ENCODE assay signal across 8 cellular contexts in the genomic region with DNA sequence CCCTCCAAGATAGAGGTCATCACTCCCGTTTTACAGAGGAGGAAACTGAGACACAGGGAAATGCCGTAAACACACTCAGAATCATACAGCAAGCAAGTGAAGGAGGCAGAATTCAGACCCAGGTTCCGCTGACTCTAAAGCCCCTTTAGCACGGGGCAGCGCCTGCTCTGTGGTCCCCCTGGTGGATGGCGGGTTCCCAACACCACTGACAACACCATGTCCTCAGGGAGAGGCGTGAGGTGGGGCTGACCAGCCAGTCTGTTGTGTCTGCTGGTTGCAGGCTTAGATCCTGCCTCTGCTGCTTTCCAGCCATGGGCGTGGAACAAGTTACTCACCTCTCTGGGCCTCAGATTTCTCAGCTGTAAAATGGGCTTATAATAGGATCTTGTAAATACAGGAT.
DNase-seq lines count a peak whose midpoint lies in the region; ATAC-seq, FAIRE-seq and TF ChIP-seq lines count a peak whose summit lies in the region.

No MANE protein-coding gene starts in this region.

- POLR2A ChIA-PET in MCF 10A (lab: Yijun Ruan, JAX), result no interaction called here

- H3K9me3 Mint-ChIP-seq in MCF 10A (ENCODE audit: unreplicated experiment), result no peaks in the 10 kb centered on the region

- H3K9me3 ChIP-seq in breast epithelium (no peaks in the 10 kb centered on the region), SJSA1 (replicated peaks) (no peaks in the 10 kb centered on the region), heart right ventricle (no peaks in the 10 kb centered on the region), T-helper 17 cell (ENCODE audit: control insufficient read depth, low read length, poor library complexity, severe bottlenecking) (no peaks in the 10 kb centered on the region)

- H3K27me3 ChIP-seq in breast epithelium, result peaks cover 0 to 18% of the 10 kb centered on the region in 2 donors
- peaks cover 51% of the 10 kb centered on the region for H3K27me3 ChIP-seq in SJSA1 (replicated peaks)
- peaks cover 0 to 95% (median 74%) of the 10 kb centered on the region in 7 donors for H3K27me3 ChIP-seq in heart right ventricle

- H3K27me3 Mint-ChIP-seq in MCF 10A (ENCODE audit: insufficient read depth, unreplicated experiment), result peaks cover 53% of the 10 kb centered on the region
- peaks cover 58% of the 10 kb centered on the region for H3K27me3 Mint-ChIP-seq in T-helper 17 cell

- 29 to 30% methylated on average over 8 of the region's 8 CpGs for WGBS in heart right ventricle, 2 donors

- DNase-seq in MCF 10A (ENCODE audit: unreplicated experiment) (peak; percentile 22), breast epithelium (ENCODE audit: low spot score in 2 of 2) (no peak), SJSA1 (ENCODE audit: low read depth in 1 of 2, low spot score in 2 of 2) (peak; percentile 43 to 70), heart right ventricle (no peak), urothelium cell line (ENCODE audit: low spot score) (peak; percentile 78), T-helper 17 cell (no peak)
- no peak for DNase-seq in stimulated activated CD4-positive, alpha-beta T cell treated with anti-CD3 and anti-CD28 coated beads, Interleukin-4, amount 100 ng/mL, for 4 hours

- no TSS peak for BruUV-seq in MCF 10A (replicated peaks; lab: Mats Ljungman, UMichigan)

- no peak for TF ChIP-seq POLR2A in breast epithelium (IDR thresholded peaks at IDR 0.05)

- no peak overlapping the region for H3K4me3 Mint-ChIP-seq in MCF 10A (ENCODE audit: unreplicated experiment)
- H3K4me3 Mint-ChIP-seq in T-helper 17 cell, result no peak overlapping the region

- ATAC-seq in heart right ventricle, result peak in 4 of 8 donors; percentile 41 to 63 (median 50)
- no peak for ATAC-seq in GM19324 (IDR thresholded peaks at IDR 0.05; ENCODE audit: low FRiP score, unreplicated experiment)
- ATAC-seq in T-helper 17 cell, result no peak

- CTCF ChIA-PET in MCF 10A (lab: Yijun Ruan, JAX), result no interaction called here

- intact Hi-C loops in MCF 10A (cut with micrococcal nuclease), result no loop called here
- intact Hi-C loops in breast epithelium (cut with DNase I; ENCODE audit: low total_unique reads), result no loop called here
- intact Hi-C loops in heart right ventricle (cut with DNase I), result loop anchor here in 6 of 10 donors (2.0 to 10.0 kb wide), 6 partner anchors 191 to 871 kb away; a partner anchor contains a TSS

- H3K36me3 Mint-ChIP-seq in MCF 10A (ENCODE audit: insufficient read depth, unreplicated experiment) (no peaks in the 10 kb centered on the region), T-helper 17 cell (ENCODE audit: low read depth) (no peaks in the 10 kb centered on the region)

- no peaks in the 10 kb centered on the region for H3K36me3 ChIP-seq in breast epithelium
- no peaks in the 10 kb centered on the region for H3K36me3 ChIP-seq in SJSA1
- no peaks in the 10 kb centered on the region for H3K36me3 ChIP-seq in heart right ventricle

- TF ChIP-seq CTCF in MCF 10A (IDR thresholded peaks at IDR 0.05; ENCODE audit: unreplicated experiment) (no peak), breast epithelium (IDR thresholded peaks at IDR 0.05) (peak in 1 of 3 donors; percentile 13), heart right ventricle (IDR thresholded peaks at IDR 0.05) (peak; percentile 21 to 59 (median 47))

- no peak for FAIRE-seq in urothelium cell line (lab: Jason Lieb, UNC)

- H3K4me1 ChIP-seq in breast epithelium (no peaks in the 10 kb centered on the region), SJSA1 (replicated peaks) (no peaks in the 10 kb centered on the region), heart right ventricle (no peaks in the 10 kb centered on the region)

- H3K4me3 ChIP-seq in breast epithelium (no peak overlapping the region), SJSA1 (no peak overlapping the region), heart right ventricle (no peak overlapping the region)

- H3K27ac Mint-ChIP-seq in MCF 10A (ENCODE audit: low read depth, unreplicated experiment), result no peak overlapping the region
- no peak overlapping the region for H3K27ac Mint-ChIP-seq in T-helper 17 cell

- H3K4me1 Mint-ChIP-seq in MCF 10A (ENCODE audit: insufficient read depth, unreplicated experiment), result peaks cover 6% of the 10 kb centered on the region
- no peaks in the 10 kb centered on the region for H3K4me1 Mint-ChIP-seq in T-helper 17 cell

- no peak overlapping the region for H3K27ac ChIP-seq in breast epithelium
- no peak overlapping the region for H3K27ac ChIP-seq in SJSA1
- H3K27ac ChIP-seq in heart right ventricle, result no peak overlapping the region

Comparison
In these comparisons a context has a peak if more than half of its experiments do, and no peak if none do; other contexts are left out.
1. DNase-seq: peak in MCF 10A (single experiment), SJSA1 (2 of 2) and urothelium cell line (single experiment); none in breast epithelium (0 of 2), heart right ventricle (0 of 2), T-helper 17 cell (0 of 3) and stimulated activated CD4-positive, alpha-beta T cell treated with anti-CD3 and anti-CD28 coated beads, Interleukin-4, amount 100 ng/mL, for 4 hours (0 of 2).
2. intact Hi-C loops: an anchor here in heart right ventricle (2.0 to 10.0 kb wide); none called in MCF 10A and breast epithelium.